ENCODE assay signal across 9 cellular contexts in the genomic region with DNA sequence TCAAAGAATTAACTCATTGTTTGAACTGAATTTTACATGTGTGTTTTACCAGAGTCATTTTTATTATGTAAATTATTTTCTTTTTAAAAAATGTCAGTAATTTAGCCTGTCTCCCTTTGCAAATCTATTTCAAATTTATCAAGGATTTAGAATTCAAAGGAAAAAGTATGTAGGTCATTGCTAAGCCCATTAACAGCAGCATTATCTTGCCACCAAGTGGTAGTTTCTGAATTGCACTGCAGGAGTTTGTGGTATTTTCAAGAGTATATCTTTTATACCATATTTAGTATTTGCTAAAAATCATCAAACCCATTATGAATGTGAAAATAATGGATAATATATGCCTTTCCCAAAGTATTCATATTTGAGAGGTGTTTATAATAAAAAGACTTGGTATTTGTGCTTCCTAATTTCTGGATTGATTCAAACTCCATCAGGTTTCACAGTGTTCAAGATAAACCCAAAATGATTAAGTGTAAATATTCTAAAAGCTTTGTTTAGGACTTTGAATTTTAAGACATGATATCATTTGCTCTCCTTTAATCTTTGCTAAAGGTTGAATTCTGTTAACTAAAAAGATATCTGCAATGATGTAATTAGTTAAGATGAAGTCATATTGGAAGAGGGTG.
DNase-seq lines count a peak whose midpoint lies in the region; ATAC-seq and TF ChIP-seq lines count a peak whose summit lies in the region.
"Had no signal": no experiment of that assay in that cellular context is flagged by ENCODE, and none has a peak within 500 bp of the region (broad histone marks: within the 10 kb centered on the region; RNA-seq: fewer than 3 reads in every experiment).

No MANE protein-coding gene starts in this region.

- peak; percentile 17 for TF ChIP-seq CTCF in epithelial cell of proximal tubule (conservative IDR thresholded peaks at IDR 0.05; ENCODE audit: low read depth, low read length)
- peak; percentile 13 for TF ChIP-seq CTCF in osteoblast (IDR thresholded peaks at IDR 0.05; ENCODE audit: extremely low read depth, low read depth, low read length)
- no peak for TF ChIP-seq CTCF in upper lobe of right lung (IDR thresholded peaks at IDR 0.05)

- H3K4me2 ChIP-seq in osteoblast (ENCODE audit: insufficient read depth, low read length): no peak overlapping the region

- no peaks in the 10 kb centered on the region for H3K36me3 ChIP-seq in osteoblast (ENCODE audit: insufficient read depth, low read length)
- no peaks in the 10 kb centered on the region for H3K36me3 ChIP-seq in upper lobe of right lung
- H3K36me3 ChIP-seq: ovary had no signal

- no peaks in the 10 kb centered on the region for H4K20me1 ChIP-seq in osteoblast (ENCODE audit: insufficient read depth, low read length)

- ATAC-seq in upper lobe of right lung (no peak), HG03135 (IDR thresholded peaks at IDR 0.05; ENCODE audit: unreplicated experiment) (no peak)

- H3K27me3 ChIP-seq in osteoblast (ENCODE audit: insufficient read depth, low read length): no peaks in the 10 kb centered on the region
- H3K27me3 ChIP-seq in upper lobe of right lung: no peaks in the 10 kb centered on the region
- H3K27me3 ChIP-seq: ovary had no signal

- H3K4me3 ChIP-seq in epithelial cell of proximal tubule (ENCODE audit: low read depth, low read length): no peak overlapping the region
- no peak overlapping the region for H3K4me3 ChIP-seq in osteoblast (ENCODE audit: insufficient read depth, low read length)
- H3K4me3 ChIP-seq in upper lobe of right lung: no peak overlapping the region
- H3K4me3 ChIP-seq: ovary had no signal

- DNase-seq in HT-29 (ENCODE audit: low spot score) (peak; percentile 12), NCI-H524 treated with DMSO at 0.1 percent for 48 hours (lab: John Stamatoyannopoulos, UW) (peak; percentile 45), epithelial cell of proximal tubule (ENCODE audit: low read depth) (no peak), osteoblast (ENCODE audit: insufficient read length, low spot score, missing footprints) (no peak), upper lobe of right lung (no peak), NCI-H187 (lab: John Stamatoyannopoulos, UW) (no peak)
- DNase-seq: NCI-H1417 treated with DMSO at 0.1 percent for 48 hours, ovary had no signal

- H3K4me1 ChIP-seq in osteoblast (ENCODE audit: insufficient read depth, low read length): no peaks in the 10 kb centered on the region
- no peaks in the 10 kb centered on the region for H3K4me1 ChIP-seq in upper lobe of right lung

- no peak overlapping the region for H2AFZ ChIP-seq in osteoblast (ENCODE audit: low read length)

- intact Hi-C loops in upper lobe of right lung (cut with DNase I): no loop called here

- H3K79me2 ChIP-seq in osteoblast (ENCODE audit: insufficient read depth, low read length): no peaks in the 10 kb centered on the region

- H3K9me3 ChIP-seq in osteoblast (ENCODE audit: low read depth, low read length): no peaks in the 10 kb centered on the region
- H3K9me3 ChIP-seq in upper lobe of right lung: no peaks in the 10 kb centered on the region
- H3K9me3 ChIP-seq: ovary had no signal

- H3K27ac ChIP-seq in osteoblast (ENCODE audit: low read depth, low read length): no peak overlapping the region
- H3K27ac ChIP-seq in upper lobe of right lung: no peak overlapping the region
- H3K27ac ChIP-seq: ovary had no signal

Comparison
In these comparisons a context has a peak if more than half of its experiments do, and no peak if none do; other contexts are left out.
1. DNase-seq: peak in HT-29 (single experiment) and NCI-H524 treated with DMSO at 0.1 percent for 48 hours (single experiment); none in epithelial cell of proximal tubule (single experiment), osteoblast (single experiment), upper lobe of right lung (single experiment) and NCI-H187 (0 of 2).